ENCODE assay signal across 8 cellular contexts in the genomic region with DNA sequence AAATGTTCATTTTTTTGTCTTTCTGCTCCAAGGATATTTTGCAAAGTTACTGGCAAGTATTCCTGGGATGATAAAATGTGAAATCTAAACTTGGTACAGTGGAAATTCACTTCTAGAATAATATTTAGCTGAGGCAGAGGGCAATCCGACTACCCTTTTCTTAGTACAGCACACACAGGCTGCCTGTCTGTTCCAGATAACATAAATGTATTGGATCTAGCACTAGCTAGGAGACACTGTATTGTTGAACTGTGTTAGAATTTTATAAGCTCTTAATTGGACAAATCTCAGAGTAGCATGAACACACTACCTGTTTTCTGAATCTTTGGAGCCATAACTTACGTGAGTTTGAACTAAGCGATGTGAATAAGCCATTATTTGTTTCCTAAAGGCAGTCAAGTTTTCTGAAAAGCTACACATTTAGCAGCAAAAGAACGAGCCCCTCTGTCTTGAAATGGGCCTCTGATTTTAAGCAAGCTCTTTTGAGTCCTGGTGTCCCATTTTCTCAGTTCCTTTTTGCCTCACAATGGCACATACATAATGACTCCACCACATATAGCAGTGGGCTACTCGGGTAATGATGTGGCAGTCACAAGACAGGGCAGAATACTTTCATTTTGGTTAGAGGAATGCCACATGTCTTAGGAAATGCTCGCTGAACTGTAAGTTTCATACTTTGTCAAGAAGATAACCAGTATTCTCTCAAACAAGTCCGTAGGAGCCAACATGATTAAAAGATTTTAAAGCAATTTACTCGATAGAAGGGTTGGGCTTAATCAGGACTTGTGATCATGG.
DNase-seq lines count a peak whose midpoint lies in the region; ATAC-seq and TF ChIP-seq lines count a peak whose summit lies in the region.

No MANE protein-coding gene starts in this region.

- no peak for TF ChIP-seq CTCF in ascending aorta (IDR thresholded peaks at IDR 0.05)

- H3K27me3 Mint-ChIP-seq in CD8-positive, alpha-beta memory T cell: peaks cover 0 to 4% of the 10 kb centered on the region in 2 donors

- H3K27ac ChIP-seq in CD8-positive, alpha-beta memory T cell (ENCODE audit: low read depth, low read length): no peak overlapping the region
- peak overlapping the region; percentile 63 to 71 for H3K27ac ChIP-seq in ascending aorta

- H3K4me1 Mint-ChIP-seq in CD8-positive, alpha-beta memory T cell: peaks cover 16 to 29% (median 27%) of the 10 kb centered on the region in 3 donors

- peak; percentile 96 for ATAC-seq in GM19467 (IDR thresholded peaks at IDR 0.05; ENCODE audit: unreplicated experiment)
- peak; percentile 97 for ATAC-seq in HG03460 (IDR thresholded peaks at IDR 0.05; ENCODE audit: unreplicated experiment)

- peak overlapping the region; percentile 75 to 86 (median 82) for H3K4me3 Mint-ChIP-seq in CD8-positive, alpha-beta memory T cell

- peak overlapping the region; percentile 44 for H3K4me3 ChIP-seq in CD8-positive, alpha-beta memory T cell (ENCODE audit: low read length)
- H3K4me3 ChIP-seq in ascending aorta: peak overlapping the region; percentile 31 to 49
- peak overlapping the region; percentile 12 for H3K4me3 ChIP-seq in mononuclear cell (ENCODE audit: low read length)

- H3K36me3 ChIP-seq in CD8-positive, alpha-beta memory T cell (ENCODE audit: insufficient read depth, low read length): no peaks in the 10 kb centered on the region
- no peaks in the 10 kb centered on the region for H3K36me3 ChIP-seq in ascending aorta

- H3K4me1 ChIP-seq in CD8-positive, alpha-beta memory T cell (ENCODE audit: insufficient read depth, low read length): peaks cover 4% of the 10 kb centered on the region
- H3K4me1 ChIP-seq in ascending aorta (no peaks in the 10 kb centered on the region), mononuclear cell (ENCODE audit: insufficient read depth, low read length) (peaks cover 8% of the 10 kb centered on the region)

- H3K27ac Mint-ChIP-seq in CD8-positive, alpha-beta memory T cell: peak overlapping the region; percentile 60 to 94 (median 81)

- H3K36me3 Mint-ChIP-seq in CD8-positive, alpha-beta memory T cell: no peaks in the 10 kb centered on the region

- no peaks in the 10 kb centered on the region for H3K9me3 Mint-ChIP-seq in CD8-positive, alpha-beta memory T cell

- no peaks in the 10 kb centered on the region for H3K9me3 ChIP-seq in CD8-positive, alpha-beta memory T cell (ENCODE audit: low read length)
- H3K9me3 ChIP-seq in ascending aorta (no peaks in the 10 kb centered on the region), mononuclear cell (ENCODE audit: low read depth, low read length) (no peaks in the 10 kb centered on the region)

- CTCF ChIA-PET in CD8-positive, alpha-beta memory T cell (lab: Charles Lee): interaction anchor here (1.0 to 1.8 kb wide), 3 partner anchors 12 to 434 kb away, joined by 3 to 8 read pairs (median 5); no protein-coding TSS in a partner anchor

- DNase-seq in CD8-positive, alpha-beta memory T cell: peak in 1 of 5 donors; percentile 23
- DNase-seq in ascending aorta (ENCODE audit: low spot score in 2 of 2) (no peak), D341Med (ENCODE audit: low spot score) (no peak), NCI-H1105 treated with DMSO at 0.1 percent for 48 hours (lab: John Stamatoyannopoulos, UW) (no peak), NCI-H510A treated with DMSO at 0.1 percent for 48 hours (lab: John Stamatoyannopoulos, UW) (no peak)

- H3K27me3 ChIP-seq in CD8-positive, alpha-beta memory T cell (ENCODE audit: insufficient read depth, low read length, poor library complexity, severe bottlenecking): no peaks in the 10 kb centered on the region
- H3K27me3 ChIP-seq in ascending aorta (no peaks in the 10 kb centered on the region), mononuclear cell (ENCODE audit: insufficient read depth, low read length) (no peaks in the 10 kb centered on the region)

- POLR2A ChIA-PET in CD8-positive, alpha-beta memory T cell (lab: Charles Lee): no interaction called here

- intact Hi-C loops in ascending aorta (cut with DNase I): loop anchor here (5.0 kb wide), 2 partner anchors 71 to 431 kb away; no protein-coding TSS in a partner anchor
